ENCODE assay signal across 31 cellular contexts in the genomic region with DNA sequence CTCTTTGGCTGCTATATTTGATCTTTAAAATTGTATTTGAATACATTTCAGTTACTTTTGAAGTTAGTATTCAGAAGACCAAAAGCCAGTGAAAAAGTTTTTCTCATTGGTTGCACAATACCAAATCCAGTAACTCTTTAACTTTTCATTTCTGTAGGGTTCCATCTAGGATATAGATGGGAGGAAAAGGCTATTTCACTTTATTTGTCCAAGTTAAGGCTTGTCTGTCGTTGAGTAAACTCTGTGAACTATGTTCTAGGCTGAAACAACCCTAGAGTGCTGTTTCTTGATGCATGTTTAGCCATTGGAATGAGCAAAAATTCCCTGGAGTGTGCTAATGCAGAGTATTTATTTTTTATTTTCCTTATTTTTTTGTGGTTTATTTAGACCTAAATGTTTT.
"Had no signal": no experiment of that assay in that cellular context is flagged by ENCODE, and none has a peak within 500 bp of the region (broad histone marks: within the 10 kb centered on the region; RNA-seq: fewer than 3 reads in every experiment).

No MANE protein-coding gene starts in this region.

- H3K9ac ChIP-seq: neural progenitor cell, parathyroid adenoma had no signal

- H3K4me3 Mint-ChIP-seq: natural killer cell; nephron; neural progenitor cell; stimulated activated memory B cell treated with anti-CD40 and anti-IgM and Interleukin-4, amounts not matched to agents 10 μg/mL and 1 μg/mL and 100 μg/mL, for 72 hours; stimulated activated naive CD8-positive, alpha-beta T cell treated with anti-CD3 and anti-CD28 coated beads, Interleukin-15, amount 100 ng/mL, for 72 hours; type B pancreatic cell had no signal

- DNase-seq: natural killer cell; occipital lobe; ovary; posterior cingulate gyrus; psoas muscle; right cardiac atrium; spleen; stimulated activated CD4-positive, alpha-beta T cell treated with anti-CD3 and anti-CD28 coated beads, Interleukin-12 subunit alpha, Interleukin-12 subunit beta, amount 100 ng/mL, for 4 hours; stimulated activated CD4-positive, alpha-beta T cell treated with anti-CD3 and anti-CD28 coated beads, Interleukin-1b, Interleukin-23, amount 100 ng/mL, for 48 hours; stimulated activated CD4-positive, alpha-beta T cell treated with anti-CD3 and anti-CD28 coated beads, Interleukin-4, amount 100 ng/mL, for 1 hour; stimulated activated CD4-positive, alpha-beta T cell treated with anti-CD3 and anti-CD28 coated beads, Interleukin-4, amount 100 ng/mL, for 4 hours; stimulated activated CD8-positive, alpha-beta memory T cell treated with anti-CD3 and anti-CD28 coated beads, Interleukin-4, amount 100 ng/mL, for 48 hours; stimulated activated naive CD4-positive, alpha-beta T cell; stimulated activated naive CD8-positive, alpha-beta T cell treated with anti-CD3 and anti-CD28 coated beads, Interleukin-15, amount 100 ng/mL, for 72 hours; stimulated activated naive CD8-positive, alpha-beta T cell treated with anti-CD3 and anti-CD28 coated beads, Interleukin-15, Interleukin-2, amounts not matched to agents 100 U/mL and 50 U/mL, for 24 hours; substantia nigra; testis; tibial artery; transverse colon; upper lobe of right lung; uterus had no signal

- H3K27ac ChIP-seq: neural progenitor cell, ovary, parathyroid adenoma, psoas muscle, skin epidermis, spleen, suprapubic skin, testis, tibial artery, transverse colon, upper lobe of right lung, uterus had no signal

- H3K4me1 ChIP-seq: neural progenitor cell, parathyroid adenoma, psoas muscle, spleen, suprapubic skin, testis, tibial artery, transverse colon, upper lobe of right lung, uterus had no signal

- H3K36me3 Mint-ChIP-seq: neural progenitor cell; stimulated activated memory B cell treated with anti-CD40 and anti-IgM and Interleukin-4, amounts not matched to agents 10 μg/mL and 1 μg/mL and 100 μg/mL, for 72 hours; type B pancreatic cell had no signal

- ATAC-seq: natural killer cell; psoas muscle; right cardiac atrium; sciatic nerve; stimulated activated memory B cell treated with anti-CD40 and anti-IgM and Interleukin-4, amounts not matched to agents 10 μg/mL and 1 μg/mL and 100 μg/mL, for 72 hours; stimulated activated naive CD8-positive, alpha-beta T cell treated with anti-CD3 and anti-CD28 coated beads, Interleukin-15, amount 100 ng/mL, for 72 hours; stimulated activated naive CD8-positive, alpha-beta T cell treated with anti-CD3 and anti-CD28 coated beads, Interleukin-15, Interleukin-2, amounts not matched to agents 100 U/mL and 50 U/mL, for 24 hours; upper lobe of right lung had no signal

- H3K4me3 ChIP-seq: neural progenitor cell, ovary, psoas muscle, skin epidermis, smooth muscle cell, spleen, suprapubic skin, testis, tibial artery, transverse colon, upper lobe of right lung, uterus had no signal

- H3K27me3 Mint-ChIP-seq: progenitor cell of endocrine pancreas; stimulated activated memory B cell treated with anti-CD40 and anti-IgM and Interleukin-4, amounts not matched to agents 10 μg/mL and 1 μg/mL and 100 μg/mL, for 72 hours; stimulated activated naive CD8-positive, alpha-beta T cell treated with anti-CD3 and anti-CD28 coated beads, Interleukin-15, amount 100 ng/mL, for 72 hours; type B pancreatic cell had no signal

- H3K4me1 Mint-ChIP-seq: natural killer cell; nephron; neural progenitor cell; stimulated activated memory B cell treated with anti-CD40 and anti-IgM and Interleukin-4, amounts not matched to agents 10 μg/mL and 1 μg/mL and 100 μg/mL, for 72 hours; stimulated activated naive CD8-positive, alpha-beta T cell treated with anti-CD3 and anti-CD28 coated beads, Interleukin-15, amount 100 ng/mL, for 72 hours had no signal

- H3K27me3 ChIP-seq: neural progenitor cell, ovary, spleen, suprapubic skin, testis, tibial artery, transverse colon, upper lobe of right lung, uterus had no signal

- H3K9me3 ChIP-seq: ovary, psoas muscle, suprapubic skin, testis, tibial artery, transverse colon, upper lobe of right lung, uterus had no signal

- H3K27ac Mint-ChIP-seq: natural killer cell; nephron; neural progenitor cell; progenitor cell of endocrine pancreas; stimulated activated memory B cell treated with anti-CD40 and anti-IgM and Interleukin-4, amounts not matched to agents 10 μg/mL and 1 μg/mL and 100 μg/mL, for 72 hours; stimulated activated naive CD8-positive, alpha-beta T cell treated with anti-CD3 and anti-CD28 coated beads, Interleukin-15, amount 100 ng/mL, for 72 hours; type B pancreatic cell had no signal

- H3K36me3 ChIP-seq: neural progenitor cell, ovary, spleen, suprapubic skin, tibial artery, transverse colon, upper lobe of right lung, uterus had no signal

- H3K9me3 Mint-ChIP-seq: nephron, type B pancreatic cell had no signal
